ENCODE assay signal across 20 cellular contexts in genomic region chr21:30426732-30427131, GRCh38. TPM values are rescaled to one million over a fixed set of nuclear protein-coding genes. Genes with fewer than 3 reads are reported as not detected.
DNase-seq lines count a peak whose midpoint lies in the region; ATAC-seq and TF ChIP-seq lines count a peak whose summit lies in the region.
"Had no signal": no experiment of that assay in that cellular context is flagged by ENCODE, and none has a peak within 500 bp of the region (broad histone marks: within the 10 kb centered on the region; RNA-seq: fewer than 3 reads in every experiment).

No MANE protein-coding gene starts in this region.

- no peaks in the 10 kb centered on the region for H3K9me2 ChIP-seq in OCI-LY7 (ENCODE audit: insufficient read depth, low read length)

- H2BK5ac ChIP-seq in neuronal stem cell (ENCODE audit: low read length): no peak overlapping the region

- H2AFZ ChIP-seq in neuronal stem cell (ENCODE audit: low read length): no peak overlapping the region
- H2AFZ ChIP-seq in OCI-LY7 (ENCODE audit: low read length): no peak overlapping the region
- H2AFZ ChIP-seq: GM23248 had no signal

- no peak overlapping the region for H3K4me2 ChIP-seq in neuronal stem cell (ENCODE audit: insufficient read depth, low read length, poor library complexity, severe bottlenecking)
- no peak overlapping the region for H3K4me2 ChIP-seq in OCI-LY7 (ENCODE audit: low read length)
- H3K4me2 ChIP-seq: BLaER1 had no signal

- intact Hi-C loops in OCI-LY7 (cut with micrococcal nuclease; ENCODE audit: unreplicated experiment) (no loop called here), left lung (cut with DNase I) (no loop called here)

- H3K4ac ChIP-seq in neuronal stem cell (ENCODE audit: low read length): no peak overlapping the region

- peaks cover 7% of the 10 kb centered on the region for H3K36me3 Mint-ChIP-seq in WTC11
- H3K36me3 Mint-ChIP-seq: CD8-positive, alpha-beta memory T cell had no signal

- no peak overlapping the region for H3K9ac ChIP-seq in neuronal stem cell (ENCODE audit: low read depth, low read length, poor library complexity)
- H3K9ac ChIP-seq: BLaER1, GM23248 had no signal

- no peak overlapping the region for H2AK5ac ChIP-seq in neuronal stem cell (ENCODE audit: low read depth, low read length)

- TF ChIP-seq CTCF in WTC11 (IDR thresholded peaks at IDR 0.05) (no peak), coronary artery (IDR thresholded peaks at IDR 0.05) (no peak), OCI-LY7 (conservative IDR thresholded peaks at IDR 0.05; ENCODE audit: low read length) (no peak), left lung (IDR thresholded peaks at IDR 0.05) (no peak)

- H3K14ac ChIP-seq in neuronal stem cell (ENCODE audit: low read length): no peak overlapping the region

- H4K91ac ChIP-seq in neuronal stem cell (ENCODE audit: low read depth, low read length, poor library complexity): no peak overlapping the region

- no peak overlapping the region for H2BK120ac ChIP-seq in neuronal stem cell (ENCODE audit: low read depth, low read length)

- peak overlapping the region; percentile 81 for H3K27ac Mint-ChIP-seq in WTC11
- H3K27ac Mint-ChIP-seq: HFFc6 had no signal

- H3K79me2 ChIP-seq in OCI-LY7 (ENCODE audit: insufficient read depth, low read depth, low read length): no peaks in the 10 kb centered on the region

- no peaks in the 10 kb centered on the region for H3K79me1 ChIP-seq in neuronal stem cell (ENCODE audit: low read depth, low read length)

- H3K4me3 Mint-ChIP-seq in WTC11: no peak overlapping the region
- H3K4me3 Mint-ChIP-seq: CD8-positive, alpha-beta memory T cell; HFFc6 had no signal

- no peaks in the 10 kb centered on the region for H4K20me1 ChIP-seq in OCI-LY7 (ENCODE audit: insufficient read depth, low read length)
- H4K20me1 ChIP-seq: BLaER1 had no signal

- ATAC-seq in WTC11 (peak; percentile 97), left lung (no peak)

- BruUV-seq in OCI-LY7 (replicated peaks; lab: Mats Ljungman, UMichigan): no TSS peak

- H3K9me3 Mint-ChIP-seq in WTC11: peaks cover 11% of the 10 kb centered on the region

- H3K9me3 ChIP-seq in neuronal stem cell (replicated peaks in 1 of 2; ENCODE audit: control insufficient read depth in 2 of 2, insufficient read depth in 1 of 2, low read depth in 1 of 2, low read length in 2 of 2) (peaks cover 0 to 3% of the 10 kb centered on the region in 2 donors), OCI-LY7 (ENCODE audit: low read length) (no peaks in the 10 kb centered on the region), left lung (no peaks in the 10 kb centered on the region)
- H3K9me3 ChIP-seq: BLaER1, Caco-2 had no signal

- no peaks in the 10 kb centered on the region for H3K36me3 ChIP-seq in H7 (replicated peaks; ENCODE audit: control insufficient read depth, insufficient read depth, low read length)
- no peaks in the 10 kb centered on the region for H3K36me3 ChIP-seq in neuronal stem cell (replicated peaks in 1 of 2; ENCODE audit: control insufficient read depth in 2 of 2, insufficient read depth in 2 of 2, low read length in 2 of 2)
- H3K36me3 ChIP-seq in OCI-LY7 (ENCODE audit: insufficient read depth, low read length): no peaks in the 10 kb centered on the region
- H3K36me3 ChIP-seq in left lung: no peaks in the 10 kb centered on the region
- H3K36me3 ChIP-seq: BLaER1 had no signal

- no peaks in the 10 kb centered on the region; the same call in 1 of the 2 replicates for H3K27me3 Mint-ChIP-seq in WTC11 (ENCODE audit: low read depth)
- H3K27me3 Mint-ChIP-seq: CD8-positive, alpha-beta memory T cell had no signal

- no peak overlapping the region for H3K4me3 ChIP-seq in H7 (ENCODE audit: insufficient read depth, low read depth, low read length)
- H3K4me3 ChIP-seq in neuronal stem cell (ENCODE audit: low read length in 2 of 2): no peak overlapping the region
- H3K4me3 ChIP-seq in coronary artery: no peak overlapping the region
- no peak overlapping the region for H3K4me3 ChIP-seq in OCI-LY7 (ENCODE audit: low read depth, low read length, poor library complexity, severe bottlenecking)
- no peak overlapping the region for H3K4me3 ChIP-seq in left lung
- H3K4me3 ChIP-seq: BLaER1, GM23248 had no signal

- H3K27me3 ChIP-seq in H7 (ENCODE audit: control insufficient read depth, insufficient read depth, low read length): no peaks in the 10 kb centered on the region
- H3K27me3 ChIP-seq in neuronal stem cell (ENCODE audit: control insufficient read depth in 3 of 3, insufficient read depth in 3 of 3, low read depth in 1 of 3, low read length in 3 of 3): no peaks in the 10 kb centered on the region
- no peaks in the 10 kb centered on the region for H3K27me3 ChIP-seq in left lung
- H3K27me3 ChIP-seq: BLaER1 had no signal

- H4K8ac ChIP-seq in neuronal stem cell (ENCODE audit: low read depth, low read length): no peak overlapping the region

- H3K4me1 ChIP-seq in neuronal stem cell (ENCODE audit: control insufficient read depth in 2 of 2, insufficient read depth in 1 of 2, low read depth in 1 of 2, low read length in 2 of 2) (peaks cover 0 to 3% of the 10 kb centered on the region in 2 donors), OCI-LY7 (ENCODE audit: insufficient read depth, low read length, poor library complexity, severe bottlenecking) (no peaks in the 10 kb centered on the region), left lung (no peaks in the 10 kb centered on the region)
- H3K4me1 ChIP-seq: BLaER1, Caco-2 had no signal

- CTCF ChIA-PET in WTC11 (lab: Charles Lee) (interaction anchor here (2.4 kb wide), 1 partner anchor 18 kb away, joined by 10 read pairs; no protein-coding TSS in a partner anchor), OCI-LY7 (lab: Charles Lee; ENCODE audit: unreplicated experiment) (no interaction called here)

- peak overlapping the region; percentile 51 for H3K27ac ChIP-seq in neuronal stem cell (replicated peaks; ENCODE audit: low read length)
- no peak overlapping the region for H3K27ac ChIP-seq in coronary artery
- no peak overlapping the region for H3K27ac ChIP-seq in OCI-LY7 (ENCODE audit: low read depth, low read length, poor library complexity, severe bottlenecking)
- no peak overlapping the region for H3K27ac ChIP-seq in left lung
- H3K27ac ChIP-seq: BLaER1, GM23248, HL-60 had no signal

- no peak overlapping the region for H2BK12ac ChIP-seq in neuronal stem cell (ENCODE audit: low read length)

- H3K23ac ChIP-seq in neuronal stem cell (ENCODE audit: low read depth, low read length, poor library complexity): no peak overlapping the region

- peaks cover 51% of the 10 kb centered on the region for H3K4me1 Mint-ChIP-seq in WTC11
- H3K4me1 Mint-ChIP-seq: CD8-positive, alpha-beta memory T cell had no signal

- DNase-seq in H7 (peak; percentile 30), WTC11 (ENCODE audit: low spot score) (peak; percentile 25), iPS DF 4.7 (ENCODE audit: extremely low read depth, low spot score) (peak; percentile 38), neuronal stem cell (ENCODE audit: low spot score) (peak; percentile 11), coronary artery (ENCODE audit: low spot score) (no peak), OCI-LY7 (ENCODE audit: low spot score) (no peak), left lung (no peak)
- DNase-seq: 8988T; AML-193; Caco-2; CD8-positive, alpha-beta memory T cell; DND-41; GF-D8; GM23248; HCEC 1CT; HFFc6; IMR-90; KBM-7 had no signal

- POLR2A ChIA-PET in WTC11 (lab: Charles Lee): no interaction called here
- POLR2A ChIA-PET in OCI-LY7 (lab: Charles Lee): no interaction called here

- no CpG with 5 or more reads among the region's 3 CpGs for WGBS in neuronal stem cell (ENCODE audit: extremely low coverage in 2 of 2, insufficient read length in 2 of 2, insufficient replicate concordance in 1 of 2), 2 donors

- no peak overlapping the region for H3K18ac ChIP-seq in neuronal stem cell (ENCODE audit: low read length)

- no peak overlapping the region for H2BK15ac ChIP-seq in neuronal stem cell (ENCODE audit: low read length)

RNA-seq across cellular contexts. Expression of gene KRTAP13-3, which starts 1.0 kb away (rescaled TPM):
- not detected in 2 replicates for total RNA-seq in H7 (2014; rRNA removed; shearing (Covaris generic))
- total RNA-seq in WTC11 (2021) (not detected in 3 replicates), OCI-LY7 (2022) (not detected in 2 replicates), left lung (not detected)
- polyA plus RNA-seq in neuronal stem cell (2013, experiment 1 of 2): not detected
- polyA plus RNA-seq in neuronal stem cell (2013, experiment 2 of 2): not detected
- not detected in 2 replicates for total RNA-seq in OCI-LY7 (2014; rRNA removed; shearing (Covaris generic))
- total RNA-seq: Caco-2; CD8-positive, alpha-beta memory T cell; GM23248; HFFc6; IMR-90 had no signal
- polyA plus RNA-seq: CD8-positive, alpha-beta memory T cell; GM23248; IMR-90 had no signal

RNA-seq across cellular contexts. Expression of gene KRTAP13-4, which starts 3.3 kb away (rescaled TPM):
- total RNA-seq in H7 (2014; rRNA removed; shearing (Covaris generic)): not detected in 2 replicates
- 0.32 TPM in 1 of 3 replicates, not detected in the others for total RNA-seq in WTC11 (2021)
- polyA plus RNA-seq in neuronal stem cell (2013, experiment 1 of 2): 0.20 TPM
- polyA plus RNA-seq in neuronal stem cell (2013, experiment 2 of 2): 0.22 TPM
- not detected in 2 replicates for total RNA-seq in OCI-LY7 (2014; rRNA removed; shearing (Covaris generic))
- not detected in 2 replicates for total RNA-seq in OCI-LY7 (2022)
- not detected for total RNA-seq in left lung
- total RNA-seq: Caco-2; CD8-positive, alpha-beta memory T cell; GM23248; HFFc6; IMR-90 had no signal
- polyA plus RNA-seq: CD8-positive, alpha-beta memory T cell; GM23248; IMR-90 had no signal

RNA-seq across cellular contexts. Expression of gene KRTAP15-1, which starts 13.3 kb away (rescaled TPM):
- not detected in 2 replicates for total RNA-seq in H7 (2014; rRNA removed; shearing (Covaris generic))
- total RNA-seq in WTC11 (2021): not detected in 3 replicates
- not detected for polyA plus RNA-seq in neuronal stem cell (2013, experiment 1 of 2)
- polyA plus RNA-seq in neuronal stem cell (2013, experiment 2 of 2): not detected
- total RNA-seq in OCI-LY7 (2014; rRNA removed; shearing (Covaris generic)): not detected in 2 replicates
- not detected in 2 replicates for total RNA-seq in OCI-LY7 (2022)
- not detected for total RNA-seq in left lung
- total RNA-seq: Caco-2; CD8-positive, alpha-beta memory T cell; GM23248; HFFc6; IMR-90 had no signal
- polyA plus RNA-seq: CD8-positive, alpha-beta memory T cell; GM23248; IMR-90 had no signal

RNA-seq across cellular contexts. Expression of gene KRTAP13-1, which starts 30.9 kb away (rescaled TPM):
- total RNA-seq in H7 (2014; rRNA removed; shearing (Covaris generic)): not detected in 2 replicates
- total RNA-seq in WTC11 (2021): not detected in 3 replicates
- not detected for polyA plus RNA-seq in neuronal stem cell (2013, experiment 1 of 2)
- polyA plus RNA-seq in neuronal stem cell (2013, experiment 2 of 2): not detected
- total RNA-seq in OCI-LY7 (2014; rRNA removed; shearing (Covaris generic)): not detected in 2 replicates
- total RNA-seq in OCI-LY7 (2022): not detected in 2 replicates
- total RNA-seq in left lung: not detected
- total RNA-seq: Caco-2; CD8-positive, alpha-beta memory T cell; GM23248; HFFc6; IMR-90 had no signal
- polyA plus RNA-seq: CD8-positive, alpha-beta memory T cell; GM23248; IMR-90 had no signal

RNA-seq across cellular contexts. Expression of gene KRTAP19-1, which starts 53.4 kb away (rescaled TPM):
- total RNA-seq in H7 (2014; rRNA removed; shearing (Covaris generic)): not detected in 2 replicates
- total RNA-seq in WTC11 (2021) (not detected in 3 replicates), OCI-LY7 (2022) (not detected in 2 replicates), left lung (not detected)
- 0.07 TPM for polyA plus RNA-seq in neuronal stem cell (2013, experiment 1 of 2)
- polyA plus RNA-seq in neuronal stem cell (2013, experiment 2 of 2): 0.07 TPM
- total RNA-seq in OCI-LY7 (2014; rRNA removed; shearing (Covaris generic)): not detected in 2 replicates
- total RNA-seq: Caco-2; CD8-positive, alpha-beta memory T cell; GM23248; HFFc6; IMR-90 had no signal
- polyA plus RNA-seq: CD8-positive, alpha-beta memory T cell; GM23248; IMR-90 had no signal

Comparison
In these comparisons a context has a peak if more than half of its experiments do, and no peak if none do; other contexts are left out.
1. DNase-seq: peak in H7 (single experiment), WTC11 (single experiment), iPS DF 4.7 (single experiment) and neuronal stem cell (single experiment); none in coronary artery (single experiment), OCI-LY7 (single experiment) and left lung (0 of 2).